ENCODE assay signal across 16 cellular contexts in the genomic region with DNA sequence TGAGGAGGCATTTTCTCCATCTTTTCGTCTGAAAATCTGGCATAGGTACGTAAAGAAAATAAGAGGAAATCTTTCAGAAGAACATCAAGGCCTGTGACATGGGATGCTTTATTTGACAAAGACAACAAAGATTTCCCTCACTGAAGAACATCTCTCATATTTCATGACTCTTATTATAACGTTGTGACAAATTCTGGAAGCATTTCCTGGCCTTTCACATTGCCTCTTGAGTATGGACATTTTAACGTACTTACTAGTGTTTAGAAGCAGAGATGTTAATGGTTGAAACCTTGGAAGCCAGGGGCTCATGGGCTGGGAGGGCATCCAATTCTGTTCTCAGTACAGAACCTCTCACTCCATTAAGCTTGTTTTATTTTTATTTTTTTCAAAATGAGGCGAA.
"Had no signal": no experiment of that assay in that cellular context is flagged by ENCODE, and none has a peak within 500 bp of the region (broad histone marks: within the 10 kb centered on the region; RNA-seq: fewer than 3 reads in every experiment).

No MANE protein-coding gene starts in this region.

- H3K27ac ChIP-seq: epithelial cell of prostate, tibial artery had no signal

- FAIRE-seq: colon had no signal

- H3K4me1 ChIP-seq: tibial artery had no signal

- H3K9me3 ChIP-seq: tibial artery had no signal

- DNase-seq: activated CD4-positive, alpha-beta T cell treated with anti-CD3 and anti-CD28 coated beads, Interleukin-2, amount 50 U/mL, for 4 hours; activated gamma-delta T cell treated with Interleukin-2 at 50 U/mL for 16 hours; activated T-cell treated with anti-CD3 and anti-CD28 coated beads for 4 hours; endodermal cell; foreskin melanocyte; glutamatergic neuron; hippocampal formation; islet precursor cell; nucleus accumbens; retina; stimulated activated CD4-positive, alpha-beta T cell treated with anti-CD3 and anti-CD28 coated beads, Interleukin-2, amount 100 ng/mL, for 24 hours; stimulated activated naive CD4-positive, alpha-beta T cell treated with Interleukin-2 at 50 U/mL for 16 hours; tibial artery had no signal

- H3K36me3 ChIP-seq: tibial artery had no signal

- H3K27me3 ChIP-seq: tibial artery had no signal

- H3K4me3 ChIP-seq: lung, tibial artery had no signal
